ENCODE assay signal across 10 cellular contexts in the genomic region with DNA sequence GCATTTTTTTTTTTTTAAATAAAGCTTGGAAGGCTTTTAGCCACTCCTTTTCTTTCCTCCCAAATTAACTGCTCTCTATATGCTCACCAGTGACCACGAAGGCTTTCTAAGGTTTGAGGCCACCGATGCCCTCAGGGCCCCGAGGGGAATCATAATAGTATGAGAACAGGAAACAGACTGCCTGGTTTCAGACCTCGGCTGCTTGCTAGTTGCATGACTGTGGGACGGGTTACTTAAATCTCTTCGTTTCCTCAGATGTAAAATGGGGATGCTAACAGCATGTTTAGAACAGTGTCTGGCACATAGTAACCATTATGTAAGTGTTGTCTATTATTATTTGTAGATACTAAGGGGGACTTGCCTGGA. TPM values are rescaled to one million over a fixed set of nuclear protein-coding genes. Genes with fewer than 3 reads are reported as not detected.
DNase-seq lines count a peak whose midpoint lies in the region; ATAC-seq and TF ChIP-seq lines count a peak whose summit lies in the region.
"Had no signal": no experiment of that assay in that cellular context is flagged by ENCODE, and none has a peak within 500 bp of the region (broad histone marks: within the 10 kb centered on the region; RNA-seq: fewer than 3 reads in every experiment).

No MANE protein-coding gene starts in this region.

- ATAC-seq in GM18519 (IDR thresholded peaks at IDR 0.05; ENCODE audit: low FRiP score, unreplicated experiment) (peak; percentile 75), HG03575 (IDR thresholded peaks at IDR 0.05; ENCODE audit: extremely low read depth, insufficient number of reproducible peaks, low FRiP score, unreplicated experiment) (peak; percentile 78), GM18861 (IDR thresholded peaks at IDR 0.05; ENCODE audit: unreplicated experiment) (no peak)

- no peaks in the 10 kb centered on the region for H3K9me3 Mint-ChIP-seq in osteocyte (ENCODE audit: unreplicated experiment)

- TF ChIP-seq CTCF in osteocyte (IDR thresholded peaks at IDR 0.05) (no peak), GM10248 (IDR thresholded peaks at IDR 0.05; ENCODE audit: control extremely low read depth, extremely low read depth, low read depth, missing control alignments) (no peak)

- CTCF ChIA-PET in GM10248 (lab: Yijun Ruan, JAX): no interaction called here

- peak overlapping the region; percentile 65 for H3K4me3 Mint-ChIP-seq in osteocyte (ENCODE audit: unreplicated experiment)

- peaks cover 17% of the 10 kb centered on the region for H3K27me3 Mint-ChIP-seq in osteocyte (ENCODE audit: unreplicated experiment)

- POLR2A ChIA-PET in GM10248 (lab: Yijun Ruan, JAX): no interaction called here

- no peaks in the 10 kb centered on the region for H3K36me3 Mint-ChIP-seq in osteocyte (ENCODE audit: unreplicated experiment)

- no peak for DNase-seq in osteocyte (ENCODE audit: extremely low spot score, unreplicated experiment)
- DNase-seq in HPDE6-E6E7 (ENCODE audit: extremely low spot score): no peak
- no peak for DNase-seq in stimulated activated CD4-positive, alpha-beta T cell treated with anti-CD3 and anti-CD28 coated beads, Interleukin-2, amount 100 ng/mL, for 48 hours
- no peak for DNase-seq in GM10248 (ENCODE audit: extremely low spot score)
- DNase-seq: NCI-H2029 treated with DMSO at 0.1 percent for 48 hours had no signal

- peak overlapping the region; percentile 75 for H3K27ac ChIP-seq in cingulate gyrus (ENCODE audit: low read depth, low read length)
- H3K27ac ChIP-seq: SJSA1 had no signal

- H3K4me1 Mint-ChIP-seq in osteocyte (ENCODE audit: unreplicated experiment): peaks cover 1% of the 10 kb centered on the region

- H3K27ac Mint-ChIP-seq in osteocyte (ENCODE audit: unreplicated experiment): no peak overlapping the region

RNA-seq across cellular contexts. Expression of gene LINC00632, which starts 3.6 kb away (rescaled TPM):
- 266 and 291 TPM in 2 replicates for total RNA-seq in osteocyte
- total RNA-seq: SJSA1 had no signal
